ENCODE assay signal across 20 cellular contexts in genomic region chr14:23399136-23399535, GRCh38. TPM values are rescaled to one million over a fixed set of nuclear protein-coding genes. Genes with fewer than 3 reads are reported as not detected.
A peak's percentile ranks its signal among the peaks of the same experiment; 100 is the strongest.
DNase-seq lines count a peak whose midpoint lies in the region; ATAC-seq and TF ChIP-seq lines count a peak whose summit lies in the region.
"Had no signal": no experiment of that assay in that cellular context is flagged by ENCODE, and none has a peak within 500 bp of the region (broad histone marks: within the 10 kb centered on the region; RNA-seq: fewer than 3 reads in every experiment).

No MANE protein-coding gene starts in this region.

- no peaks in the 10 kb centered on the region for H3K9me3 ChIP-seq in cardiac muscle cell (ENCODE audit: low read depth)
- no peaks in the 10 kb centered on the region for H3K9me3 ChIP-seq in right cardiac atrium (ENCODE audit: control insufficient read depth, low read length)
- no peaks in the 10 kb centered on the region for H3K9me3 ChIP-seq in gastrocnemius medialis
- no peaks in the 10 kb centered on the region for H3K9me3 ChIP-seq in Karpas-422 (ENCODE audit: low read length)
- H3K9me3 ChIP-seq: BE2C had no signal

- no peak overlapping the region for H3K4me2 ChIP-seq in Karpas-422 (ENCODE audit: low read depth, low read length, poor library complexity, severe bottlenecking)
- H3K4me2 ChIP-seq: GM23338 had no signal

- no peaks in the 10 kb centered on the region for H3K36me3 Mint-ChIP-seq in HFFc6 (ENCODE audit: low read depth)
- H3K36me3 Mint-ChIP-seq: CD4-positive, CD25-positive, alpha-beta regulatory T cell; CD8-positive, alpha-beta memory T cell had no signal

- peaks cover 66% of the 10 kb centered on the region for H3K27me3 Mint-ChIP-seq in HFFc6 (ENCODE audit: insufficient read depth)

- H3K4me3 ChIP-seq in cardiac muscle cell (peak overlapping the region; percentile 3), right cardiac atrium (ENCODE audit: low read length) (no peak overlapping the region), gastrocnemius medialis (no peak overlapping the region), Karpas-422 (ENCODE audit: low read length) (no peak overlapping the region)
- H3K4me3 ChIP-seq: GM23338, K562 had no signal

- TF ChIP-seq CTCF in cardiac muscle cell (IDR thresholded peaks at IDR 0.05; ENCODE audit: low read depth, low read length) (no peak), gastrocnemius medialis (IDR thresholded peaks at IDR 0.05 in 4 of 5, conservative IDR thresholded peaks at IDR 0.05 in 1 of 5) (no peak), HFFc6 (IDR thresholded peaks at IDR 0.05) (no peak)

- H3K27me3 ChIP-seq in cardiac muscle cell: no peaks in the 10 kb centered on the region
- H3K27me3 ChIP-seq in right cardiac atrium (ENCODE audit: control insufficient read depth, insufficient read depth): no peaks in the 10 kb centered on the region
- no peaks in the 10 kb centered on the region for H3K27me3 ChIP-seq in gastrocnemius medialis
- H3K27me3 ChIP-seq in Karpas-422 (ENCODE audit: low read length): no peaks in the 10 kb centered on the region

- in situ Hi-C loops in gastrocnemius medialis (cut with MboI; ENCODE audit: low sequenced_read_pairs in 4 of 4): no loop called here

- no peaks in the 10 kb centered on the region for H3K9me2 ChIP-seq in Karpas-422 (replicated peaks; ENCODE audit: insufficient read depth, low read length)

- H2AFZ ChIP-seq in Karpas-422 (ENCODE audit: low read length): no peak overlapping the region
- H2AFZ ChIP-seq: GM23338 had no signal

- peaks cover 39% of the 10 kb centered on the region for H3K4me1 ChIP-seq in cardiac muscle cell (ENCODE audit: low read depth)
- no peaks in the 10 kb centered on the region for H3K4me1 ChIP-seq in right cardiac atrium (ENCODE audit: control insufficient read depth, insufficient read depth, low read length)
- no peaks in the 10 kb centered on the region for H3K4me1 ChIP-seq in gastrocnemius medialis
- H3K4me1 ChIP-seq in Karpas-422 (ENCODE audit: low read length): peaks cover 4% of the 10 kb centered on the region; the same call in 1 of the 2 replicates
- H3K4me1 ChIP-seq: BE2C had no signal

- DNase-seq in NCI-H2029 treated with DMSO at 0.1 percent for 48 hours (lab: John Stamatoyannopoulos, UW): peak; percentile 96
- DNase-seq in cardiac muscle cell (ENCODE audit: low read depth in 1 of 2, low spot score in 1 of 2): peak in 1 of 2 donors; percentile 46
- DNase-seq in right cardiac atrium: peak in 1 of 3 donors; percentile 52
- no peak for DNase-seq in gastrocnemius medialis
- no peak for DNase-seq in HFFc6
- no peak for DNase-seq in Karpas-422
- DNase-seq: ACHN; BE2C; C1 segment of cervical spinal cord; CD4-positive, CD25-positive, alpha-beta regulatory T cell; CD8-positive, alpha-beta memory T cell; COR-L47; DMS 273 treated with DMSO at 0.1 percent for 48 hours; GDM1; HCEC 1CT; IMR-90 had no signal

- H3K36me3 ChIP-seq in cardiac muscle cell: peaks cover 99% of the 10 kb centered on the region
- H3K36me3 ChIP-seq in gastrocnemius medialis: peaks cover 0 to 8% of the 10 kb centered on the region in 2 donors
- no peaks in the 10 kb centered on the region for H3K36me3 ChIP-seq in Karpas-422 (ENCODE audit: insufficient read depth, low read length)
- H3K36me3 ChIP-seq: BE2C had no signal

- H3K4me1 Mint-ChIP-seq in HFFc6 (ENCODE audit: low read depth): no peaks in the 10 kb centered on the region
- H3K4me1 Mint-ChIP-seq: CD4-positive, CD25-positive, alpha-beta regulatory T cell; CD8-positive, alpha-beta memory T cell had no signal

- no peak overlapping the region for H3K9ac ChIP-seq in Karpas-422 (ENCODE audit: low read length)

- no peak overlapping the region for H3K27ac Mint-ChIP-seq in HFFc6
- H3K27ac Mint-ChIP-seq: CD4-positive, CD25-positive, alpha-beta regulatory T cell; GM23338 had no signal

- 68% methylated on average over 3 of the region's 3 CpGs for WGBS in right cardiac atrium

- intact Hi-C loops in right cardiac atrium (cut with DNase I) (no loop called here), gastrocnemius medialis (cut with DNase I; ENCODE audit: low total_unique reads) (no loop called here)

- H3K79me2 ChIP-seq in Karpas-422 (ENCODE audit: low read length): no peaks in the 10 kb centered on the region

- no peak for TF ChIP-seq POLR2A in gastrocnemius medialis (IDR thresholded peaks at IDR 0.05)

- no peaks in the 10 kb centered on the region for H3K9me3 Mint-ChIP-seq in HFFc6
- H3K9me3 Mint-ChIP-seq: CD4-positive, CD25-positive, alpha-beta regulatory T cell; CD8-positive, alpha-beta memory T cell; GM23338 had no signal

- H3K27ac ChIP-seq in cardiac muscle cell (peak overlapping the region; percentile 99), right cardiac atrium (ENCODE audit: low read length) (peak overlapping the region; percentile 77), gastrocnemius medialis (peak overlapping the region in 3 of 4 donors; percentile 84 to 90 (median 85)), Karpas-422 (ENCODE audit: low read length) (no peak overlapping the region)

- H4K20me1 ChIP-seq in Karpas-422 (ENCODE audit: insufficient read depth, low read depth, low read length): 0 out of 2 replicates have a peak, but pooled peaks cover 3% of the 10 kb centered on the region

- peak; percentile 1 to 2 for ATAC-seq in right cardiac atrium
- ATAC-seq in gastrocnemius medialis: no peak
- ATAC-seq in GM19467 (IDR thresholded peaks at IDR 0.05; ENCODE audit: unreplicated experiment): no peak
- ATAC-seq: GM23338, K562 had no signal

- no peak overlapping the region for H3K4me3 Mint-ChIP-seq in HFFc6
- H3K4me3 Mint-ChIP-seq: CD4-positive, CD25-positive, alpha-beta regulatory T cell; CD8-positive, alpha-beta memory T cell; GM23338 had no signal

RNA-seq across cellular contexts. Expression of gene MYH6, which starts 8.9 kb away (rescaled TPM):
- total RNA-seq in cardiac muscle cell: 4,520 and 8,484 TPM in 2 replicates
- polyA plus RNA-seq in cardiac muscle cell: 2,795 and 4,145 TPM in 2 replicates
- total RNA-seq in right cardiac atrium: over 10,000 TPM; 12,862 to 15,773 (median 14,347) TPM
- polyA plus RNA-seq in right cardiac atrium: 11,120 TPM
- total RNA-seq in gastrocnemius medialis: 1,000 to 10,000 TPM in 1 of 4 donors, 100 to 1,000 TPM in 1, 10 to 100 TPM in 2; 20.4 to 1,496 (median 303) TPM
- total RNA-seq in HFFc6 (2021; fragmentation: NEBNext Ultra II Directional; extraction: Animal tissue kit (Norgen Biotek cat#: 25700)): not detected
- not detected in 2 replicates for total RNA-seq in Karpas-422 (2014; rRNA removed; shearing (Covaris generic); ENCODE audit: low replicate concordance)
- total RNA-seq: CD4-positive, CD25-positive, alpha-beta regulatory T cell; Daoy; IMR-90; K562 had no signal
- polyA plus RNA-seq: CD4-positive, CD25-positive, alpha-beta regulatory T cell; CD8-positive, alpha-beta memory T cell; IMR-90; K562 had no signal

RNA-seq across cellular contexts. Expression of gene CMTM5, which starts 22.3 kb away (rescaled TPM):
- 0.21 and 0.49 TPM in 2 replicates for total RNA-seq in cardiac muscle cell
- 25.2 and 31.4 TPM in 2 replicates for polyA plus RNA-seq in cardiac muscle cell
- 1 to 10 TPM in 3 of 4 donors, under 1 TPM in 1; 0.36 to 1.4 (median 1.2) TPM for total RNA-seq in right cardiac atrium
- 13.9 TPM for polyA plus RNA-seq in right cardiac atrium
- 1 to 10 TPM in 1 of 4 donors, not detected in 3; 1.7 TPM for total RNA-seq in gastrocnemius medialis
- not detected for total RNA-seq in HFFc6 (2021; fragmentation: NEBNext Ultra II Directional; extraction: Animal tissue kit (Norgen Biotek cat#: 25700))
- total RNA-seq in Karpas-422 (2014; rRNA removed; shearing (Covaris generic); ENCODE audit: low replicate concordance): not detected in 2 replicates
- total RNA-seq: CD8-positive, alpha-beta memory T cell; Daoy; IMR-90; K562 had no signal
- polyA plus RNA-seq: CD4-positive, CD25-positive, alpha-beta regulatory T cell; CD8-positive, alpha-beta memory T cell; GM23338 had no signal

RNA-seq across cellular contexts. Expression of gene IL25, which starts 26.5 kb away (rescaled TPM):
- total RNA-seq in cardiac muscle cell (not detected in 2 replicates), right cardiac atrium (not detected), gastrocnemius medialis (not detected)
- polyA plus RNA-seq in cardiac muscle cell (3.2 and 7.9 TPM in 2 replicates), right cardiac atrium (0.09 TPM)
- not detected for total RNA-seq in HFFc6 (2021; fragmentation: NEBNext Ultra II Directional; extraction: Animal tissue kit (Norgen Biotek cat#: 25700))
- not detected in 2 replicates for total RNA-seq in Karpas-422 (2014; rRNA removed; shearing (Covaris generic); ENCODE audit: low replicate concordance)
- total RNA-seq: CD4-positive, CD25-positive, alpha-beta regulatory T cell; CD8-positive, alpha-beta memory T cell; Daoy; GM23338; IMR-90; K562 had no signal
- polyA plus RNA-seq: CD4-positive, CD25-positive, alpha-beta regulatory T cell; CD8-positive, alpha-beta memory T cell; GM23338; IMR-90; K562 had no signal

RNA-seq across cellular contexts. Expression of gene EFS, which starts 34.2 kb away (rescaled TPM):
- total RNA-seq in cardiac muscle cell: 20.5 and 36.6 TPM in 2 replicates
- polyA plus RNA-seq in cardiac muscle cell: 16.7 and 22.2 TPM in 2 replicates
- total RNA-seq in right cardiac atrium: 10 to 100 TPM in 1 of 4 donors, 1 to 10 TPM in 3; 6.7 to 10.1 (median 7.8) TPM
- polyA plus RNA-seq in right cardiac atrium: 6.2 TPM
- total RNA-seq in gastrocnemius medialis: 1 to 10 TPM in 3 of 4 donors, under 1 TPM in 1; 0.31 to 4.1 (median 1.6) TPM
- total RNA-seq in HFFc6 (2021; fragmentation: NEBNext Ultra II Directional; extraction: Animal tissue kit (Norgen Biotek cat#: 25700)): 10 to 100 TPM in 5 of 6 experiments, 1 to 10 TPM in 1; 8.8 to 13.5 (median 12.3) TPM
- total RNA-seq in Karpas-422 (2014; rRNA removed; shearing (Covaris generic); ENCODE audit: low replicate concordance): not detected in 2 replicates
- total RNA-seq: CD4-positive, CD25-positive, alpha-beta regulatory T cell; CD8-positive, alpha-beta memory T cell; K562 had no signal
- polyA plus RNA-seq: CD4-positive, CD25-positive, alpha-beta regulatory T cell; CD8-positive, alpha-beta memory T cell had no signal

RNA-seq across cellular contexts. Expression of gene MYH7, which starts 36.3 kb away (rescaled TPM):
- total RNA-seq in cardiac muscle cell: 82.8 and 134 TPM in 2 replicates
- polyA plus RNA-seq in cardiac muscle cell: 66.2 and 117 TPM in 2 replicates
- total RNA-seq in right cardiac atrium: 1,000 to 10,000 TPM in 1 of 4 donors, 100 to 1,000 TPM in 3; 461 to 2,251 (median 602) TPM
- 1,734 TPM for polyA plus RNA-seq in right cardiac atrium
- 1,000 to 10,000 TPM; 1,360 to 5,274 (median 3,359) TPM for total RNA-seq in gastrocnemius medialis
- total RNA-seq in HFFc6 (2021; fragmentation: NEBNext Ultra II Directional; extraction: Animal tissue kit (Norgen Biotek cat#: 25700)): not detected
- total RNA-seq in Karpas-422 (2014; rRNA removed; shearing (Covaris generic); ENCODE audit: low replicate concordance): not detected in 2 replicates
- total RNA-seq: CD4-positive, CD25-positive, alpha-beta regulatory T cell; CD8-positive, alpha-beta memory T cell; Daoy; GM23338; IMR-90; K562 had no signal
- polyA plus RNA-seq: CD4-positive, CD25-positive, alpha-beta regulatory T cell; CD8-positive, alpha-beta memory T cell; GM23338; IMR-90; K562 had no signal

Comparison
In these comparisons a context has a peak if more than half of its experiments do, and no peak if none do; other contexts are left out.
1. ATAC-seq: peak in right cardiac atrium (2 of 2); none in gastrocnemius medialis (0 of 2) and GM19467 (single experiment).
2. RNA of gene MYH6, which starts 8.9 kb away (total RNA-seq): 12,862 to 15,773 TPM in right cardiac atrium, 4,520 to 8,484 TPM in cardiac muscle cell and 20.4 to 1,496 TPM in gastrocnemius medialis; not detected in HFFc6 and not detected in Karpas-422; every median in the first group is over 10 times any median in the second.